In genomic region chr14:28944605-28945004, GRCh38 we compare ENCODE assay signal across 9 cellular contexts.
"Had no signal": no experiment of that assay in that cellular context is flagged by ENCODE, and none has a peak within 500 bp of the region (broad histone marks: within the 10 kb centered on the region; RNA-seq: fewer than 3 reads in every experiment).

No MANE protein-coding gene starts in this region.

- H3K9ac ChIP-seq: GM23248 had no signal

- ATAC-seq: GM23338, HCT116 had no signal

- H3K4me3 ChIP-seq: GM23248, GM23338, HAP-1 had no signal

- DNase-seq: GM23248, GOT3, H7, H9, HCEC 1CT, HFFc6 had no signal

- H3K4me2 ChIP-seq: GM23338 had no signal

- H2AFZ ChIP-seq: GM23248, GM23338 had no signal

- H3K27ac ChIP-seq: GM23248 had no signal

- H3K9me3 ChIP-seq: HAP-1 had no signal

- H3K36me3 ChIP-seq: HAP-1 had no signal
